8 cellular contexts compared by ENCODE assay signal in genomic region chr16:81447383-81448101, GRCh38. TPM values are rescaled to one million over a fixed set of nuclear protein-coding genes. Genes with fewer than 3 reads are reported as not detected.
A peak's percentile ranks its signal among the peaks of the same experiment; 100 is the strongest.
DNase-seq lines count a peak whose midpoint lies in the region; ATAC-seq and TF ChIP-seq lines count a peak whose summit lies in the region.

No MANE protein-coding gene starts in this region.

- peaks cover 77% of the 10 kb centered on the region for H3K4me1 Mint-ChIP-seq in activated CD8-positive, alpha-beta memory T cell treated with anti-CD3 and anti-CD28 coated beads, Interleukin-2, amount 10 ng/mL, durations not matched to agents 7 days and 5 days
- H3K4me1 Mint-ChIP-seq in activated CD8-positive, alpha-beta T cell treated with anti-CD3 and anti-CD28 coated beads for 36 hours (ENCODE audit: low read depth): peaks cover 73% of the 10 kb centered on the region
- peaks cover 80 to 83% of the 10 kb centered on the region in 2 donors for H3K4me1 Mint-ChIP-seq in immature natural killer cell

- no peaks in the 10 kb centered on the region for H3K9me3 ChIP-seq in stomach smooth muscle (ENCODE audit: control insufficient read depth in 2 of 2, low read length in 2 of 2)

- ATAC-seq in activated CD8-positive, alpha-beta memory T cell treated with anti-CD3 and anti-CD28 coated beads, Interleukin-2, amount 10 ng/mL, durations not matched to agents 7 days and 5 days: no peak
- no peak for ATAC-seq in activated CD8-positive, alpha-beta T cell treated with anti-CD3 and anti-CD28 coated beads for 36 hours

- no peak overlapping the region for H3K27ac Mint-ChIP-seq in activated CD8-positive, alpha-beta memory T cell treated with anti-CD3 and anti-CD28 coated beads, Interleukin-2, amount 10 ng/mL, durations not matched to agents 7 days and 5 days
- peak overlapping the region; percentile 88 for H3K27ac Mint-ChIP-seq in activated CD8-positive, alpha-beta T cell treated with anti-CD3 and anti-CD28 coated beads for 36 hours
- peak overlapping the region; percentile 59 to 98 (median 94) for H3K27ac Mint-ChIP-seq in immature natural killer cell

- peak overlapping the region; percentile 72 to 81 for H3K4me3 ChIP-seq in stomach smooth muscle (ENCODE audit: low read length in 2 of 2)

- H3K27ac ChIP-seq in stomach smooth muscle (ENCODE audit: low read length): no peak overlapping the region

- CTCF ChIA-PET in activated CD8-positive, alpha-beta memory T cell treated with anti-CD3 and anti-CD28 coated beads, Interleukin-2, amount 10 ng/mL, durations not matched to agents 7 days and 5 days (lab: Charles Lee): interaction anchor here (1.5 kb wide), 1 partner anchor 23 kb away, joined by 4 read pairs; no protein-coding TSS in a partner anchor
- CTCF ChIA-PET in activated CD8-positive, alpha-beta T cell treated with anti-CD3 and anti-CD28 coated beads for 36 hours (lab: Charles Lee): no interaction called here

- DNase-seq in activated CD8-positive, alpha-beta memory T cell treated with anti-CD3 and anti-CD28 coated beads, Interleukin-2, amount 10 ng/mL, durations not matched to agents 7 days and 5 days: no peak
- no peak for DNase-seq in activated CD8-positive, alpha-beta memory T cell treated with anti-CD3 and anti-CD28 coated beads for 24 hours
- DNase-seq in activated CD8-positive, alpha-beta T cell treated with anti-CD3 and anti-CD28 coated beads for 36 hours: no peak
- DNase-seq in immature natural killer cell (no peak), UCSD-AML1 (lab: John Stamatoyannopoulos, UW; ENCODE audit: unreplicated experiment) (no peak), GDM1 (lab: John Stamatoyannopoulos, UW) (no peak), kidney glomerular epithelial cell (lab: John Stamatoyannopoulos, UW) (no peak)

- peak overlapping the region; percentile 22 to 73 for H3K9ac ChIP-seq in stomach smooth muscle (ENCODE audit: low read length in 2 of 2)

- peaks cover 33% of the 10 kb centered on the region for H3K4me1 ChIP-seq in stomach smooth muscle (ENCODE audit: control insufficient read depth, insufficient read depth, low read length)

- H3K36me3 ChIP-seq in stomach smooth muscle (ENCODE audit: control insufficient read depth in 2 of 2, insufficient read depth in 2 of 2, low read length in 2 of 2): no peaks in the 10 kb centered on the region

- TF ChIP-seq CTCF in activated CD8-positive, alpha-beta T cell treated with anti-CD3 and anti-CD28 coated beads for 36 hours (IDR thresholded peaks at IDR 0.05): no peak

- peaks cover 36% of the 10 kb centered on the region for H3K36me3 Mint-ChIP-seq in activated CD8-positive, alpha-beta memory T cell treated with anti-CD3 and anti-CD28 coated beads, Interleukin-2, amount 10 ng/mL, durations not matched to agents 7 days and 5 days
- H3K36me3 Mint-ChIP-seq in activated CD8-positive, alpha-beta T cell treated with anti-CD3 and anti-CD28 coated beads for 36 hours (ENCODE audit: low read depth): peaks cover 32% of the 10 kb centered on the region
- peaks cover 0 to 9% (median 3%) of the 10 kb centered on the region in 3 donors for H3K36me3 Mint-ChIP-seq in immature natural killer cell

- POLR2A ChIA-PET in activated CD8-positive, alpha-beta T cell treated with anti-CD3 and anti-CD28 coated beads for 36 hours (lab: Charles Lee): interaction anchor here (0.8 kb wide), 1 partner anchor 11 kb away, joined by 3 read pairs; no protein-coding TSS in a partner anchor

- H3K27me3 Mint-ChIP-seq in activated CD8-positive, alpha-beta memory T cell treated with anti-CD3 and anti-CD28 coated beads, Interleukin-2, amount 10 ng/mL, durations not matched to agents 7 days and 5 days: peaks cover 8% of the 10 kb centered on the region
- peaks cover 2% of the 10 kb centered on the region for H3K27me3 Mint-ChIP-seq in activated CD8-positive, alpha-beta T cell treated with anti-CD3 and anti-CD28 coated beads for 36 hours
- H3K27me3 Mint-ChIP-seq in immature natural killer cell (ENCODE audit: low read depth in 3 of 3): peaks cover 26 to 39% (median 34%) of the 10 kb centered on the region in 3 donors

- H3K9me3 Mint-ChIP-seq in activated CD8-positive, alpha-beta memory T cell treated with anti-CD3 and anti-CD28 coated beads, Interleukin-2, amount 10 ng/mL, durations not matched to agents 7 days and 5 days (ENCODE audit: low read depth): no peaks in the 10 kb centered on the region
- H3K9me3 Mint-ChIP-seq in activated CD8-positive, alpha-beta T cell treated with anti-CD3 and anti-CD28 coated beads for 36 hours: peaks cover 14% of the 10 kb centered on the region
- no peaks in the 10 kb centered on the region for H3K9me3 Mint-ChIP-seq in immature natural killer cell

- intact Hi-C loops in activated CD8-positive, alpha-beta T cell treated with anti-CD3 and anti-CD28 coated beads for 36 hours (cut with micrococcal nuclease): loop anchor here (5.0 kb wide), 1 partner anchor 75 kb away; no protein-coding TSS in a partner anchor

- peak overlapping the region; percentile 91 for H3K4me3 Mint-ChIP-seq in activated CD8-positive, alpha-beta memory T cell treated with anti-CD3 and anti-CD28 coated beads, Interleukin-2, amount 10 ng/mL, durations not matched to agents 7 days and 5 days
- peak overlapping the region; percentile 87 for H3K4me3 Mint-ChIP-seq in activated CD8-positive, alpha-beta T cell treated with anti-CD3 and anti-CD28 coated beads for 36 hours
- H3K4me3 Mint-ChIP-seq in immature natural killer cell: peak overlapping the region; percentile 90 to 96 (median 93)

- no peaks in the 10 kb centered on the region for H3K27me3 ChIP-seq in stomach smooth muscle (ENCODE audit: control insufficient read depth in 1 of 2, insufficient read depth in 2 of 2, low read length in 2 of 2)

RNA-seq across cellular contexts. Expression of gene CMIP, which starts 2.9 kb away (rescaled TPM):
- 10 to 100 TPM; 77.4 to 98.8 TPM for total RNA-seq in activated CD8-positive, alpha-beta memory T cell treated with anti-CD3 and anti-CD28 coated beads, Interleukin-2, amount 10 ng/mL, durations not matched to agents 7 days and 5 days
- 10 to 100 TPM; 37.6 to 38.5 TPM for total RNA-seq in activated CD8-positive, alpha-beta T cell treated with anti-CD3 and anti-CD28 coated beads for 36 hours
- polyA plus RNA-seq in immature natural killer cell: 1 to 10 TPM in 1 of 3 donors, under 1 TPM in 1, not detected in 1; 0.53 to 1.7 TPM
